ENCODE assay signal across 9 cellular contexts in the genomic region with DNA sequence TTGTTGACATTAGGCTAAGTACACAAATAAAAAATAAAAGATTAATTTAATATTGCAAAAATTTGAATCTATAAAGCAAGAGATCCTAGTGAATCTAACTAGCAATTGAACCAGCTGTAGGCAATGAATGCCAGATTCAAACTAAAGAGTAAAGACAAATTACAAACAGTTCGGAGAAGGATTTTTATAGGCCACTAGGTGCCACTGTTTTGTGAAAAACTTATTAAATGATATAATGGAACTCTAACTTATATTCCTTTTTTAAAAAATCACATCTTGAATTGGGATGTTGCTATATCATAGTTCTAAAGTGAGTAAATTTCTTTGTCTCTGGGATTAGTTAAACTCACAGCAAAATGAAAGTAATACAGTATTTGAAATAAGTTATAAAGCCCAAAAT. TPM values are rescaled to one million over a fixed set of nuclear protein-coding genes. Genes with fewer than 3 reads are reported as not detected.
DNase-seq lines count a peak whose midpoint lies in the region; ATAC-seq, FAIRE-seq and TF ChIP-seq lines count a peak whose summit lies in the region.
"Had no signal": no experiment of that assay in that cellular context is flagged by ENCODE, and none has a peak within 500 bp of the region (broad histone marks: within the 10 kb centered on the region; RNA-seq: fewer than 3 reads in every experiment).

No MANE protein-coding gene starts in this region.

- H3K4me1 Mint-ChIP-seq in CD8-positive, alpha-beta T cell (ENCODE audit: low read depth), result no peaks in the 10 kb centered on the region

- ATAC-seq in thoracic aorta (ENCODE audit: insufficient number of reproducible peaks, low FRiP score, low read depth), result no peak
- no peak for ATAC-seq in HG02759 (IDR thresholded peaks at IDR 0.05; ENCODE audit: unreplicated experiment)
- ATAC-seq in CD8-positive, alpha-beta T cell, result no peak

- H3K4me3 ChIP-seq in foreskin fibroblast (ENCODE audit: low read depth in 1 of 2, low read length in 2 of 2) (no peak overlapping the region), thoracic aorta (no peak overlapping the region)
- H3K4me3 ChIP-seq in CD8-positive, alpha-beta T cell (ENCODE audit: low read depth, low read length), result no peak overlapping the region
- H3K4me3 ChIP-seq: BLaER1 treated with 17β-estradiol and CSF1 and Interleukin-3, amounts not matched to agents 10 nM and 100 nM had no signal

- H3K27ac Mint-ChIP-seq in CD8-positive, alpha-beta T cell, result no peak overlapping the region

- no peaks in the 10 kb centered on the region for H3K36me3 ChIP-seq in thoracic aorta
- no peaks in the 10 kb centered on the region for H3K36me3 ChIP-seq in CD8-positive, alpha-beta T cell (ENCODE audit: insufficient read depth, low read length)
- H3K36me3 ChIP-seq: BLaER1 treated with 17β-estradiol and CSF1 and Interleukin-3, amounts not matched to agents 10 nM and 100 nM had no signal

- H3K9me3 ChIP-seq in thoracic aorta, result no peaks in the 10 kb centered on the region
- no peaks in the 10 kb centered on the region for H3K9me3 ChIP-seq in CD8-positive, alpha-beta T cell (ENCODE audit: low read length)
- H3K9me3 ChIP-seq: BLaER1 treated with 17β-estradiol and CSF1 and Interleukin-3, amounts not matched to agents 10 nM and 100 nM had no signal

- no peak overlapping the region for H3K27ac ChIP-seq in thoracic aorta
- no peak overlapping the region for H3K27ac ChIP-seq in CD8-positive, alpha-beta T cell (ENCODE audit: low read depth, low read length)
- H3K27ac ChIP-seq: BLaER1 treated with 17β-estradiol and CSF1 and Interleukin-3, amounts not matched to agents 10 nM and 100 nM had no signal

- CTCF ChIA-PET in CD8-positive, alpha-beta T cell (lab: Charles Lee), result interaction anchor here (0.7 to 1.8 kb wide), 4 partner anchors 9 to 316 kb away, joined by 3 to 5 read pairs (median 3); no protein-coding TSS in a partner anchor

- H3K27me3 ChIP-seq in thoracic aorta (replicated peaks; ENCODE audit: insufficient read depth), result no peaks in the 10 kb centered on the region
- H3K27me3 ChIP-seq in CD8-positive, alpha-beta T cell (ENCODE audit: insufficient read depth, low read length), result no peaks in the 10 kb centered on the region
- H3K27me3 ChIP-seq: BLaER1 treated with 17β-estradiol and CSF1 and Interleukin-3, amounts not matched to agents 10 nM and 100 nM had no signal

- no peaks in the 10 kb centered on the region for H3K9me3 Mint-ChIP-seq in CD8-positive, alpha-beta T cell

- peak; percentile 43 for TF ChIP-seq CTCF in foreskin fibroblast (IDR thresholded peaks at IDR 0.05; ENCODE audit: low read depth, low read length)
- peak; percentile 50 for TF ChIP-seq CTCF in thoracic aorta (IDR thresholded peaks at IDR 0.05)
- TF ChIP-seq CTCF in CD8-positive, alpha-beta T cell (IDR thresholded peaks at IDR 0.05), result no peak

- in situ Hi-C loops in SK-MEL-5 (cut with HindIII; ENCODE audit: low pct_unique_long_range_greater_than_20kb, low sequenced_read_pairs), result loop anchor here (5.0 kb wide), 1 partner anchor 42 kb away; no protein-coding TSS in a partner anchor

- H3K4me3 Mint-ChIP-seq in CD8-positive, alpha-beta T cell, result no peak overlapping the region

- peaks cover 0 to 3% of the 10 kb centered on the region in 2 donors for H3K4me1 ChIP-seq in thoracic aorta (ENCODE audit: control insufficient read depth in 1 of 2, low read depth in 2 of 2)
- H3K4me1 ChIP-seq in CD8-positive, alpha-beta T cell (ENCODE audit: insufficient read depth, low read length), result no peaks in the 10 kb centered on the region
- H3K4me1 ChIP-seq: BLaER1 treated with 17β-estradiol and CSF1 and Interleukin-3, amounts not matched to agents 10 nM and 100 nM had no signal

- no peaks in the 10 kb centered on the region for H3K36me3 Mint-ChIP-seq in CD8-positive, alpha-beta T cell

- POLR2A ChIA-PET in CD8-positive, alpha-beta T cell (lab: Charles Lee), result no interaction called here

- intact Hi-C loops in CD8-positive, alpha-beta T cell (cut with DNase I, micrococcal nuclease), result loop anchor here (1.0 to 5.0 kb wide), 3 partner anchors 297 to 564 kb away; no protein-coding TSS in a partner anchor

- no peaks in the 10 kb centered on the region for H3K27me3 Mint-ChIP-seq in CD8-positive, alpha-beta T cell (ENCODE audit: low read depth)

- DNase-seq in NCI-H1417 (lab: John Stamatoyannopoulos, UW) (peak in 2 of 3 experiments; percentile 3 to 38), NCI-H1417 treated with DMSO at 0.1 percent for 48 hours (lab: John Stamatoyannopoulos, UW) (no peak), SK-MEL-5 (ENCODE audit: low read depth, low spot score) (peak; percentile 56), foreskin fibroblast (peak in 1 of 2 donors; percentile 35), thoracic aorta (ENCODE audit: low spot score) (no peak), urothelium cell line (ENCODE audit: low spot score) (no peak)
- DNase-seq in CD8-positive, alpha-beta T cell, result no peak

- FAIRE-seq in urothelium cell line (lab: Jason Lieb, UNC), result no peak

RNA-seq across cellular contexts. Expression of gene GNAI1, which starts 39.1 kb away (rescaled TPM):
- 54.9 and 59.5 TPM in 2 replicates for total RNA-seq in SK-MEL-5 (2014; rRNA removed; shearing (Covaris generic))
- 30.2 and 44.6 TPM in 2 replicates for polyA plus RNA-seq in SK-MEL-5 (2015; cell fraction: cytosol; rRNA removed)
- 10.2 and 16.1 TPM in 2 replicates for polyA plus RNA-seq in SK-MEL-5 (2015; cell fraction: nucleus; rRNA removed)
- 10 to 100 TPM; 11.1 to 30.9 TPM for total RNA-seq in thoracic aorta
- under 1 TPM; 0.30 to 0.36 TPM for total RNA-seq in CD8-positive, alpha-beta T cell

Comparison
In these comparisons a context has a peak if more than half of its experiments do, and no peak if none do; other contexts are left out.
1. DNase-seq: peak in NCI-H1417 (2 of 3) and SK-MEL-5 (single experiment); none in NCI-H1417 treated with DMSO at 0.1 percent for 48 hours (single experiment), thoracic aorta (single experiment), urothelium cell line (single experiment) and CD8-positive, alpha-beta T cell (0 of 7).
2. RNA of gene GNAI1, which starts 39.1 kb away (total RNA-seq): 54.9 to 59.5 TPM in SK-MEL-5 and 11.1 to 30.9 TPM in thoracic aorta; 0.30 to 0.36 TPM in CD8-positive, alpha-beta T cell; every median in the first group is over 4 times any median in the second.